Comparison of ENCODE assay signal across 8 cellular contexts in the genomic region with DNA sequence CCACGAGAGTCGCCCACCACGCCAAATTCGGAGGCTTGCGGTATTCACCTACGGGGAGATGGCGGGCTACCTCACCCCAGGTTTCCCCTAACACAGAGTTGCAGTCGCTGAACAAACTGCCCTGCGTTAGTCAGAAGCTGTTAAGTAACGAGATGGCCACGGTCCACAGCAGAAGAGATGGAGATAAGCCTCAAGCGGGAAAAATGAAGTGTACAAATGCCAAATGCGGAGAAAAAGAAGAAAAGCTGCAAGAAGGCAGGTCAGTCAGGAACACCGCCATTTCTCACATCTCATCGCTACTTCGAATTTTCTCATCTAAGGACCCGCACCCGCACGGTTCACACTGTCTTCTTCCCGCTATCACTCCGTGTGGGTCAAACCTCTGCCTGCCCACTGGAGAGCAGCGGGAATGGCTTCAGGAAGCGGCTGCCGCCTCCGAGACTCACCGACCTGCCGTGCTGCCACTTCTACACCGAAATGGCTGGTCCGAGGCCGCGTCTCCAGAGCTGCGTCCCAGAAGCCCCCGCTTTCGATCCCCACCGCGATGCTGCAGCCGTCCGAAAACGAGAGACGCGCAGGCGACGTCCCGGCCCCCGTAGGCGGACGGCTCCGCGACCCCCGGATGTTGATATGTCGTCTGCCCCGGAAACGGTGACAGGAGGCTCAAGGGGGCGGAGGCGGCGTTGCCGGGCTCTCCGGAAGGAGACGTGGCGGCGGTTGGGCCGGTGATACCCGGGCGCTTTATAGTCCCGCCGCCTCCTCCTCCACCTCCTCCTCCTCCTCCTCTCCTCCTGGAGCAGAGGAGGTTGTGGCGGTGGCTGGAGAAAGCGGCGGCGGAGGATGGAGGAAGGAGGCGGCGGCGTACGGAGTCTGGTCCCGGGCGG. TPM values are rescaled to one million over a fixed set of nuclear protein-coding genes. Genes with fewer than 3 reads are reported as not detected.
DNase-seq lines count a peak whose midpoint lies in the region; ATAC-seq lines count a peak whose summit lies in the region.

A gene with protein sequence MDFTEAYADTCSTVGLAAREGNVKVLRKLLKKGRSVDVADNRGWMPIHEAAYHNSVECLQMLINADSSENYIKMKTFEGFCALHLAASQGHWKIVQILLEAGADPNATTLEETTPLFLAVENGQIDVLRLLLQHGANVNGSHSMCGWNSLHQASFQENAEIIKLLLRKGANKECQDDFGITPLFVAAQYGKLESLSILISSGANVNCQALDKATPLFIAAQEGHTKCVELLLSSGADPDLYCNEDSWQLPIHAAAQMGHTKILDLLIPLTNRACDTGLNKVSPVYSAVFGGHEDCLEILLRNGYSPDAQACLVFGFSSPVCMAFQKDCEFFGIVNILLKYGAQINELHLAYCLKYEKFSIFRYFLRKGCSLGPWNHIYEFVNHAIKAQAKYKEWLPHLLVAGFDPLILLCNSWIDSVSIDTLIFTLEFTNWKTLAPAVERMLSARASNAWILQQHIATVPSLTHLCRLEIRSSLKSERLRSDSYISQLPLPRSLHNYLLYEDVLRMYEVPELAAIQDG (minus strand): TSS at position 583 of the 884 bp plus-strand sequence. CDS start 21,381 bp downstream, outside the sequence.
A gene with protein sequence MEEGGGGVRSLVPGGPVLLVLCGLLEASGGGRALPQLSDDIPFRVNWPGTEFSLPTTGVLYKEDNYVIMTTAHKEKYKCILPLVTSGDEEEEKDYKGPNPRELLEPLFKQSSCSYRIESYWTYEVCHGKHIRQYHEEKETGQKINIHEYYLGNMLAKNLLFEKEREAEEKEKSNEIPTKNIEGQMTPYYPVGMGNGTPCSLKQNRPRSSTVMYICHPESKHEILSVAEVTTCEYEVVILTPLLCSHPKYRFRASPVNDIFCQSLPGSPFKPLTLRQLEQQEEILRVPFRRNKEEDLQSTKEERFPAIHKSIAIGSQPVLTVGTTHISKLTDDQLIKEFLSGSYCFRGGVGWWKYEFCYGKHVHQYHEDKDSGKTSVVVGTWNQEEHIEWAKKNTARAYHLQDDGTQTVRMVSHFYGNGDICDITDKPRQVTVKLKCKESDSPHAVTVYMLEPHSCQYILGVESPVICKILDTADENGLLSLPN (plus strand): TSS at position 674 of the 884 bp plus-strand sequence. CDS start 167 bp downstream, at position 841.

- DNase-seq in NCI-H69 (lab: John Stamatoyannopoulos, UW) (peak; percentile 90), dedifferentiated amniotic fluid mesenchymal stem cell (ENCODE audit: extremely low spot score) (peak; percentile 58), left lobe of liver (ENCODE audit: low spot score) (peak; percentile 92)
- peak; percentile 85 for DNase-seq in activated CD4-positive, alpha-beta T cell treated with anti-CD3 and anti-CD28 coated beads, Interleukin-2, amount 50 U/mL, for 1 hour
- peak; percentile 75 for DNase-seq in stimulated activated CD4-positive, alpha-beta T cell treated with anti-CD3 and anti-CD28 coated beads, Interleukin-2, amount 100 ng/mL, for 4 hours (ENCODE audit: low read depth)

- peak within 1 kb of the TSS; percentile 89 for H3K27ac ChIP-seq in BLaER1

- peaks cover 14% of the 10 kb centered on the region for H3K36me3 ChIP-seq in BLaER1

- H3K9ac ChIP-seq in BLaER1, result peak within 1 kb of the TSS; percentile 88

- no peaks in the 10 kb centered on the region for H3K27me3 ChIP-seq in BLaER1

- peak; percentile 95 for ATAC-seq in GM19328 (IDR thresholded peaks at IDR 0.05; ENCODE audit: unreplicated experiment)
- ATAC-seq in HG03469 (IDR thresholded peaks at IDR 0.05; ENCODE audit: unreplicated experiment), result peak; percentile 89
- ATAC-seq in left lobe of liver, result peak; percentile 97

- H3K9me3 ChIP-seq in BLaER1, result no peaks in the 10 kb centered on the region

- H3K4me3 ChIP-seq in BLaER1, result peak within 1 kb of the TSS; percentile 86

- peak within 1 kb of the TSS; percentile 88 for H3K4me2 ChIP-seq in BLaER1

- H4K20me1 ChIP-seq in BLaER1, result peaks cover 42% of the 10 kb centered on the region

- H3K4me1 ChIP-seq in BLaER1, result peaks cover 37% of the 10 kb centered on the region

RNA-seq across cellular contexts. Expression of the first gene that starts in this region (rescaled TPM):
- total RNA-seq in left lobe of liver, result 5.2 TPM

RNA-seq across cellular contexts. Expression of the second gene that starts in this region (rescaled TPM):
- 19.0 TPM for total RNA-seq in left lobe of liver

Comparison
In these comparisons a context has a peak if more than half of its experiments do, and no peak if none do; other contexts are left out.
1. Peak in every context shown above with its lines: DNase-seq, ATAC-seq, H3K4me3 ChIP-seq and H3K27ac ChIP-seq.